ENCODE assay signal across 1 cellular context in the genomic region with DNA sequence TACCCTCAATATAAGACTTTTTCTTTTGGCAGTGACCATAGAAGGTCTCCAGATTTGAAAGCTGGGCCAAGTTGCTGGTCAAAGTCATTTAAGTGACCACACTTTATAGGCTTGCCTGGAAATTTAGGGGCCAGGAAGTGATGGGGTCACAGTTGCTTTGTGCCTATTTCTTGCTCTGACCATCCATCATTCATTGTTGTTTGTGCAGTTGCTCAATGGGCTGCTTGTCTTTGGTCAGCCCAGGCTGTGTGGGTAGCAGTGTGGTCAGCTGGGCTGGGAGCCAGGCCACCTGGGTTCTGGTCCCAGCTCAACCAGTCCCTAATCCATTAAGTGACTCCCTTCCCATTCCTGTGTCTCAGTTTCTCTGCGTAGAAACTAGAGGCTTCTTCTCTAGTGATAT.
TF ChIP-seq lines count a peak whose summit lies in the region.

No MANE protein-coding gene starts in this region.

TF ChIP-seq in IMR-90, 13 proteins besides CTCF, POLR2A, EP300 and RAD21:
- TF ChIP-seq MXI1 (IDR thresholded peaks at IDR 0.05; ENCODE audit: borderline replicate concordance, low read depth, low read length) (no peak), RFX5 (IDR thresholded peaks at IDR 0.05; ENCODE audit: low read depth, low read length) (no peak), CEBPB (IDR thresholded peaks at IDR 0.05; ENCODE audit: low read depth, low read length) (peak; percentile 40; the same call in 1 of the 2 replicates), MAZ (IDR thresholded peaks at IDR 0.05; ENCODE audit: borderline replicate concordance, low read depth, low read length) (no peak), CHD1 (IDR thresholded peaks at IDR 0.05; ENCODE audit: low read depth, low read length) (no peak), NFE2L2 (IDR thresholded peaks at IDR 0.05; ENCODE audit: low read depth, low read length) (no peak)
- TF ChIP-seq, protein P1, sequence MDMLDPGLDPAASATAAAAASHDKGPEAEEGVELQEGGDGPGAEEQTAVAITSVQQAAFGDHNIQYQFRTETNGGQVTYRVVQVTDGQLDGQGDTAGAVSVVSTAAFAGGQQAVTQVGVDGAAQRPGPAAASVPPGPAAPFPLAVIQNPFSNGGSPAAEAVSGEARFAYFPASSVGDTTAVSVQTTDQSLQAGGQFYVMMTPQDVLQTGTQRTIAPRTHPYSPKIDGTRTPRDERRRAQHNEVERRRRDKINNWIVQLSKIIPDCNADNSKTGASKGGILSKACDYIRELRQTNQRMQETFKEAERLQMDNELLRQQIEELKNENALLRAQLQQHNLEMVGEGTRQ (IDR thresholded peaks at IDR 0.05; ENCODE audit: low read depth, low read length), result no peak
